ENCODE assay signal across 25 cellular contexts in genomic region chr22:48616656-48617055, GRCh38.
"Had no signal": no experiment of that assay in that cellular context is flagged by ENCODE, and none has a peak within 500 bp of the region (broad histone marks: within the 10 kb centered on the region; RNA-seq: fewer than 3 reads in every experiment).

No MANE protein-coding gene starts in this region.

- H3K36me3 ChIP-seq: colonic mucosa, esophagus muscularis mucosa, esophagus squamous epithelium, gastrocnemius medialis, gastroesophageal sphincter, heart left ventricle, heart right ventricle had no signal

- H3K27ac ChIP-seq: colonic mucosa, coronary artery, dorsolateral prefrontal cortex, epithelial cell of prostate, esophagus muscularis mucosa, esophagus squamous epithelium, foreskin keratinocyte, gastrocnemius medialis, gastroesophageal sphincter, heart left ventricle, heart right ventricle had no signal

- H3K4me1 ChIP-seq: colonic mucosa, esophagus muscularis mucosa, esophagus squamous epithelium, foreskin keratinocyte, gastrocnemius medialis, gastroesophageal sphincter, heart left ventricle, heart right ventricle had no signal

- DNase-seq: colonic mucosa; cortex of kidney; dermis blood vessel endothelial cell; dorsolateral prefrontal cortex; effector CD4-positive, alpha-beta T cell; effector CD8-positive, alpha-beta T cell; effector memory CD4-positive, alpha-beta T cell; effector memory CD8-positive, alpha-beta T cell; endodermal cell; erythroblast; esophagus squamous epithelium; foreskin fibroblast; foreskin keratinocyte; foreskin melanocyte; gastrocnemius medialis; glutamatergic neuron; head of caudate nucleus; heart left ventricle; heart right ventricle had no signal

- ATAC-seq: effector memory CD8-positive, alpha-beta T cell; esophagus mucosa; foreskin keratinocyte; gastrocnemius medialis; gastroesophageal sphincter; heart left ventricle; heart right ventricle had no signal

- H3K27me3 ChIP-seq: colonic mucosa, dorsolateral prefrontal cortex, esophagus squamous epithelium, foreskin keratinocyte, gastrocnemius medialis had no signal

- H3K4me3 ChIP-seq: colonic mucosa, coronary artery, dorsolateral prefrontal cortex, esophagus muscularis mucosa, esophagus squamous epithelium, gastrocnemius medialis, gastroesophageal sphincter, heart left ventricle, heart right ventricle had no signal

- H3K4me3 Mint-ChIP-seq: dendritic cell treated with granulocyte-macrophage colony-stimulating factor and Interleukin-4, amounts not matched to agents 40 ng/mL and 50 ng/mL, for 4 days; effector memory CD8-positive, alpha-beta T cell; endodermal cell had no signal

- H3K9me3 Mint-ChIP-seq: dendritic cell treated with granulocyte-macrophage colony-stimulating factor and Interleukin-4, amounts not matched to agents 40 ng/mL and 50 ng/mL, for 4 days; effector memory CD8-positive, alpha-beta T cell; endodermal cell had no signal

- H3K27me3 Mint-ChIP-seq: dendritic cell treated with granulocyte-macrophage colony-stimulating factor and Interleukin-4, amounts not matched to agents 40 ng/mL and 50 ng/mL, for 4 days; effector memory CD8-positive, alpha-beta T cell had no signal

- H3K9me3 ChIP-seq: colonic mucosa, esophagus muscularis mucosa, esophagus squamous epithelium, gastrocnemius medialis, gastroesophageal sphincter, heart left ventricle had no signal

- H3K4me1 Mint-ChIP-seq: endodermal cell had no signal

- H3K27ac Mint-ChIP-seq: dendritic cell treated with granulocyte-macrophage colony-stimulating factor and Interleukin-4, amounts not matched to agents 40 ng/mL and 50 ng/mL, for 4 days; effector memory CD8-positive, alpha-beta T cell had no signal
